Comparison of ENCODE assay signal across 1 cellular context in genomic region chr2:150110548-150110947, GRCh38.
A peak's percentile ranks its signal among the peaks of the same experiment; 100 is the strongest.
TF ChIP-seq lines count a peak whose summit lies in the region.

No MANE protein-coding gene starts in this region.

TF ChIP-seq in IMR-90, 13 proteins besides CTCF, POLR2A, EP300 and RAD21 (continued from another document):
- peak; percentile 16; the same call in 1 of the 2 replicates for TF ChIP-seq USF2 (IDR thresholded peaks at IDR 0.05; ENCODE audit: low read depth, low read length)
- peak; percentile 67 for TF ChIP-seq BHLHE40 (IDR thresholded peaks at IDR 0.05; ENCODE audit: low read depth, low read length)
